ENCODE assay signal across 1 cellular context in genomic region chr19:57947419-57948134, GRCh38.
TF ChIP-seq lines count a peak whose summit lies in the region.

TSS of gene ZNF256 (minus strand) at chr19:57947706. CDS start at chr19:57947474, 232 bp downstream.

TF ChIP-seq in HepG2, 621 proteins besides CTCF, POLR2A, EP300 and RAD21 (continued from another document and continues in another):
- TF ChIP-seq ZNF143 (CRISPR knock-in tag; IDR thresholded peaks at IDR 0.05) (peak; percentile 92), NKX3-1 (CRISPR knock-in tag; IDR thresholded peaks at IDR 0.05) (peak; percentile 23; the same call in 1 of the 2 replicates), SRF (IDR thresholded peaks at IDR 0.05; ENCODE audit: low read depth, low read length) (peak; percentile 45; the same call in 1 of the 2 replicates), MIER2 (CRISPR knock-in tag; IDR thresholded peaks at IDR 0.05) (peak; percentile 57; the same call in 1 of the 2 replicates), RNF2 (conservative IDR thresholded peaks at IDR 0.05; ENCODE audit: low read depth) (no peak; the same call in 1 of the 2 replicates), SMARCE1 (IDR thresholded peaks at IDR 0.05; ENCODE audit: borderline replicate concordance) (no peak), THRA (CRISPR knock-in tag; IDR thresholded peaks at IDR 0.05; ENCODE audit: borderline replicate concordance) (peak; percentile 39; the same call in 1 of the 2 replicates), ATF7-NPFF (CRISPR knock-in tag; IDR thresholded peaks at IDR 0.05; ENCODE audit: low read depth) (0 out of 2 replicates have a peak, but pooled peaks have one; percentile 17), ZNF891 (CRISPR knock-in tag; IDR thresholded peaks at IDR 0.05) (0 out of 2 replicates have a peak, but pooled peaks have one; percentile 23), SRSF1 (optimal IDR thresholded peaks at IDR 0.05; ENCODE audit: low read depth, low read length) (peak; percentile 96), GATAD1 (CRISPR knock-in tag; IDR thresholded peaks at IDR 0.05) (peak; percentile 96), SP2 (CRISPR knock-in tag; IDR thresholded peaks at IDR 0.05) (peak; percentile 84), STAG1 (CRISPR knock-in tag; IDR thresholded peaks at IDR 0.05) (peak; percentile 50), ZNF501 (CRISPR knock-in tag; IDR thresholded peaks at IDR 0.05) (peak; percentile 78), GMEB1 (CRISPR knock-in tag; IDR thresholded peaks at IDR 0.05; ENCODE audit: borderline replicate concordance) (peak; percentile 94), SIX4 (CRISPR knock-in tag; IDR thresholded peaks at IDR 0.05) (no peak), MNT (IDR thresholded peaks at IDR 0.05) (peak; percentile 40; the same call in 1 of the 2 replicates), ATF6 (CRISPR knock-in tag; conservative IDR thresholded peaks at IDR 0.05) (0 out of 2 replicates have a peak, but pooled peaks have one; percentile 42), PHF21A (CRISPR knock-in tag; IDR thresholded peaks at IDR 0.05) (peak; percentile 61; the same call in 1 of the 2 replicates), SSRP1 (CRISPR knock-in tag; IDR thresholded peaks at IDR 0.05) (no peak), PCBP2 (optimal IDR thresholded peaks at IDR 0.05; ENCODE audit: low read depth, low read length, poor library complexity, severe bottlenecking) (no peak), ERF (CRISPR knock-in tag; IDR thresholded peaks at IDR 0.05) (peak; percentile 88), IRF2 (CRISPR knock-in tag; IDR thresholded peaks at IDR 0.05) (peak; percentile 99), SAP130 (CRISPR knock-in tag; IDR thresholded peaks at IDR 0.05; ENCODE audit: low read depth) (peak; percentile 98), YEATS2 (CRISPR knock-in tag; IDR thresholded peaks at IDR 0.05; ENCODE audit: borderline replicate concordance) (peak; percentile 94), KLF12 (CRISPR knock-in tag; IDR thresholded peaks at IDR 0.05; ENCODE audit: borderline replicate concordance) (peak; percentile 83; the same call in 1 of the 2 replicates), ZNF782 (CRISPR knock-in tag; IDR thresholded peaks at IDR 0.05; ENCODE audit: borderline replicate concordance) (no peak), ZNF318 (CRISPR knock-in tag; IDR thresholded peaks at IDR 0.05) (peak; percentile 73; the same call in 1 of the 2 replicates), MED8 (CRISPR knock-in tag; IDR thresholded peaks at IDR 0.05; ENCODE audit: insufficient replicate concordance) (peak; percentile 21), HBP1 (CRISPR knock-in tag; IDR thresholded peaks at IDR 0.05; ENCODE audit: low read depth) (0 out of 2 replicates have a peak, but pooled peaks have one; percentile 49), SP1 (IDR thresholded peaks at IDR 0.05) (no peak), SP1 (CRISPR knock-in tag; IDR thresholded peaks at IDR 0.05) (peak; percentile 53; the same call in 1 of the 2 replicates), THAP9 (CRISPR knock-in tag; IDR thresholded peaks at IDR 0.05; ENCODE audit: borderline replicate concordance) (peak; percentile 81; the same call in 1 of the 2 replicates), ZNF512 (CRISPR knock-in tag; IDR thresholded peaks at IDR 0.05) (no peak), ZNF678 (CRISPR knock-in tag; IDR thresholded peaks at IDR 0.05) (0 out of 2 replicates have a peak, but pooled peaks have one; percentile 39), PPARG (CRISPR knock-in tag; conservative IDR thresholded peaks at IDR 0.05) (0 out of 2 replicates have a peak, but pooled peaks have one; percentile 32)
